15 cellular contexts compared by ENCODE assay signal in genomic region chr1:7346600-7347570, GRCh38.
"Had no signal": no experiment of that assay in that cellular context is flagged by ENCODE, and none has a peak within 500 bp of the region (broad histone marks: within the 10 kb centered on the region; RNA-seq: fewer than 3 reads in every experiment).

No MANE protein-coding gene starts in this region.

- ATAC-seq: activated CD8-positive, alpha-beta T cell treated with anti-CD3 and anti-CD28 coated beads for 36 hours; body of pancreas; lower lobe of right lung; stimulated activated naive CD8-positive, alpha-beta T cell treated with anti-CD3 and anti-CD28 coated beads, Interleukin-15, amount 100 ng/mL, for 72 hours; T-helper 17 cell had no signal

- H3K4me1 ChIP-seq: body of pancreas, lower lobe of right lung, upper lobe of left lung had no signal

- H3K36me3 ChIP-seq: lower lobe of right lung, upper lobe of left lung had no signal

- H3K27ac ChIP-seq: body of pancreas, lower lobe of right lung, upper lobe of left lung had no signal

- DNase-seq: activated CD4-positive, alpha-beta T cell treated with anti-CD3 and anti-CD28 coated beads for 48 hours; activated CD8-positive, alpha-beta memory T cell treated with anti-CD3 and anti-CD28 coated beads, Interleukin-2, amount 50 U/mL, for 4 hours; activated CD8-positive, alpha-beta T cell treated with anti-CD3 and anti-CD28 coated beads for 36 hours; activated gamma-delta T cell treated with Interleukin-2 at 50 U/mL for 16 hours; activated T-cell treated with anti-CD3 and anti-CD28 coated beads, Interleukin-2, amount 50 U/mL, for 48 hours; amniotic stem cell; body of pancreas; cortex of kidney; effector CD4-positive, alpha-beta T cell; islet precursor cell; lower lobe of right lung; naive B cell; stimulated activated naive CD8-positive, alpha-beta T cell treated with anti-CD3 and anti-CD28 coated beads, Interleukin-15, amount 100 ng/mL, for 72 hours; T-helper 17 cell; upper lobe of left lung had no signal

- H3K4me3 ChIP-seq: body of pancreas, lower lobe of right lung, upper lobe of left lung had no signal

- H3K9me3 ChIP-seq: body of pancreas, lower lobe of right lung, upper lobe of left lung had no signal

- H3K27me3 ChIP-seq: body of pancreas, upper lobe of left lung had no signal
